Comparison of ENCODE assay signal across 8 cellular contexts in the genomic region with DNA sequence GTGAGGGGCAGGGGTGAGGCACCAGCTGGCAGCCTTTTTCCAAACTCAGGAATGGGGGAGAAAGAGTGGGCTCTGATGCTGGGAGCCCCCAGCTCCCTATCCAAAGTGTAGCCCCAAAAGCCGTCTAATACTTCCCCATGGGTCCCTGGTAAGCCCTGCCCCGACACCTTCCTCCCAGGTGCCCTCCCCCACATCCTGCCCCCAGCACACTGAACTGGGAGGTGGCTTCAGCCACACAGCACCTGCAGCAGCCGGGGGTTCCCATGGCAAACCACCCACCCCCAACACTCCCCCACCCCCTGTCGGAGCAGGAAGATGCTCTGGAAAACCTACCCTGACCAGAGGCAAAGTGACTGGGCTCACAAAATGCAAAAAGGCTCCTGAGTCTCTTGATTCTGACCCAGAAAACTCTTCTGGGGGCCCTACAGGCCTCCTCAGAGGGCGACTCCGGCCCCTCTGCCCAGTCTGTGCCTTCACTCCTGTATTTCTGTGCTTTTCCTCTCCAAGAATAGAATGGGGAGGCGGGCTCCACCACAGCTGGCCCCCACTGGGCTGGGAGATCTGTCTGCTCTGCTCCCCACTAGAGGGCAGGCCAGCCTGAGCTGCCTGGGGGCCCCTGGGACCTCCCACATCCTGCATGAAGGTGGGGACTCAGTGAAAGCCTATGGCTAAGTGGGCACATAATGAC.
DNase-seq lines count a peak whose midpoint lies in the region; ATAC-seq and TF ChIP-seq lines count a peak whose summit lies in the region.

No MANE protein-coding gene starts in this region.

- TF ChIP-seq CTCF in dorsolateral prefrontal cortex (IDR thresholded peaks at IDR 0.05 in 54 of 56, conservative IDR thresholded peaks at IDR 0.05 in 2 of 56; ENCODE audit: low read depth in 1 of 56, partially characterized antibody in 56 of 56) = peak in 55 of 56 donors; percentile 29 to 86 (median 72)

- H3K27me3 ChIP-seq in dorsolateral prefrontal cortex = no peaks in the 10 kb centered on the region

- peak overlapping the region; percentile 84 to 100 (median 98) for H3K27ac ChIP-seq in dorsolateral prefrontal cortex

- intact Hi-C loops in dorsolateral prefrontal cortex (cut with DNase I) = no loop called here

- DNase-seq in activated CD4-positive, alpha-beta T cell treated with anti-CD3 and anti-CD28 coated beads for 1 hour = peak; percentile 10
- DNase-seq in dorsolateral prefrontal cortex (peak in 8 of 10 donors; percentile 58 to 80 (median 74)), nucleus accumbens (lab: John Stamatoyannopoulos, UW) (peak in 44 of 56 donors; percentile 19 to 79 (median 46)), NCI-H187 treated with DMSO at 0.1 percent for 48 hours (lab: John Stamatoyannopoulos, UW) (no peak), NCI-H2196 treated with DMSO at 0.1 percent for 48 hours (lab: John Stamatoyannopoulos, UW; ENCODE audit: unreplicated experiment) (no peak), OCI-M1 (lab: John Stamatoyannopoulos, UW) (no peak)

- peak; percentile 71 for ATAC-seq in GM18511 (IDR thresholded peaks at IDR 0.05; ENCODE audit: unreplicated experiment)
- peak; percentile 71 for ATAC-seq in HG02981 (IDR thresholded peaks at IDR 0.05; ENCODE audit: unreplicated experiment)

- peak overlapping the region in 23 of 59 donors; percentile 0 to 47 (median 24) for H3K4me3 ChIP-seq in dorsolateral prefrontal cortex

Comparison
In these comparisons a context has a peak if more than half of its experiments do, and no peak if none do; other contexts are left out.
1. DNase-seq: peak in activated CD4-positive, alpha-beta T cell treated with anti-CD3 and anti-CD28 coated beads for 1 hour (single experiment), dorsolateral prefrontal cortex (8 of 10) and nucleus accumbens (44 of 56); none in NCI-H187 treated with DMSO at 0.1 percent for 48 hours (single experiment), NCI-H2196 treated with DMSO at 0.1 percent for 48 hours (single experiment) and OCI-M1 (single experiment).